30 cellular contexts compared by ENCODE assay signal in genomic region chr2:177051278-177051677, GRCh38.
"Had no signal": no experiment of that assay in that cellular context is flagged by ENCODE, and none has a peak within 500 bp of the region (broad histone marks: within the 10 kb centered on the region; RNA-seq: fewer than 3 reads in every experiment).

No MANE protein-coding gene starts in this region.

- H3K4me1 ChIP-seq: left lung, lower lobe of right lung, pancreas, prostate gland, stomach, testis, thyroid gland, transverse colon, upper lobe of left lung had no signal

- H3K27ac Mint-ChIP-seq: immature natural killer cell; stimulated activated naive B cell treated with anti-CD40 and anti-IgM and Interleukin-4, amounts not matched to agents 10 μg/mL and 1 μg/mL and 100 μg/mL, for 72 hours had no signal

- H3K4me1 Mint-ChIP-seq: immature natural killer cell; naive thymus-derived CD8-positive, alpha-beta T cell; stimulated activated naive B cell treated with anti-CD40 and anti-IgM and Interleukin-4, amounts not matched to agents 10 μg/mL and 1 μg/mL and 100 μg/mL, for 72 hours had no signal

- H3K27ac ChIP-seq: left lung, lower lobe of right lung, pancreas, prostate gland, skin epidermis, stomach, testis, thyroid gland, transverse colon, upper lobe of left lung, vagina had no signal

- ATAC-seq: left colon; left lung; lower lobe of right lung; naive thymus-derived CD8-positive, alpha-beta T cell; pancreas; right cardiac atrium; sciatic nerve; stimulated activated naive B cell treated with anti-CD40 and anti-IgM and Interleukin-4, amounts not matched to agents 10 μg/mL and 1 μg/mL and 100 μg/mL, for 72 hours; stimulated activated naive CD8-positive, alpha-beta T cell treated with anti-CD3 and anti-CD28 coated beads, Interleukin-15, Interleukin-2, amounts not matched to agents 100 U/mL and 50 U/mL, for 24 hours had no signal

- H3K4me3 Mint-ChIP-seq: immature natural killer cell; naive thymus-derived CD8-positive, alpha-beta T cell; nephron; neural crest cell; stimulated activated naive B cell treated with anti-CD40 and anti-IgM and Interleukin-4, amounts not matched to agents 10 μg/mL and 1 μg/mL and 100 μg/mL, for 72 hours had no signal

- H3K9me3 ChIP-seq: left lung, lower lobe of right lung, pancreas, prostate gland, testis, thyroid gland, transverse colon, upper lobe of left lung, vagina had no signal

- H3K36me3 ChIP-seq: left lung, lower lobe of right lung, pancreas, prostate gland, stomach, thyroid gland, transverse colon, upper lobe of left lung, vagina had no signal

- H3K36me3 Mint-ChIP-seq: immature natural killer cell; stimulated activated naive B cell treated with anti-CD40 and anti-IgM and Interleukin-4, amounts not matched to agents 10 μg/mL and 1 μg/mL and 100 μg/mL, for 72 hours had no signal

- H3K9me3 Mint-ChIP-seq: immature natural killer cell had no signal

- H3K27me3 ChIP-seq: left lung, stomach, testis, thyroid gland, transverse colon, upper lobe of left lung, vagina had no signal

- H3K4me3 ChIP-seq: left lung, lower lobe of right lung, pancreas, prostate gland, skin epidermis, stomach, testis, thyroid gland, transverse colon, upper lobe of left lung, vagina had no signal

- DNase-seq: immature natural killer cell; kidney; left colon; left lung; lower lobe of right lung; mammary epithelial cell; mesenchymal stem cell; naive thymus-derived CD8-positive, alpha-beta T cell; nucleus accumbens; pancreas; posterior cingulate gyrus; retina; right cardiac atrium; stimulated activated CD4-positive, alpha-beta T cell treated with anti-CD3 and anti-CD28 coated beads, Interleukin-12 subunit alpha, Interleukin-12 subunit beta, amount 100 ng/mL, for 4 hours; stimulated activated CD4-positive, alpha-beta T cell treated with anti-CD3 and anti-CD28 coated beads, Interleukin-15, amount 100 ng/mL, for 24 hours; stimulated activated CD4-positive, alpha-beta T cell treated with anti-CD3 and anti-CD28 coated beads, Interleukin-2, amount 100 ng/mL, for 24 hours; stimulated activated CD4-positive, alpha-beta T cell treated with anti-CD3 and anti-CD28 coated beads, Interleukin-4, amount 100 ng/mL, for 1 hour; stimulated activated naive B cell treated with anti-CD40 and anti-IgM and Interleukin-4, amounts not matched to agents 10 μg/mL and 1 μg/mL and 100 μg/mL, for 72 hours; stimulated activated naive CD8-positive, alpha-beta T cell treated with anti-CD3 and anti-CD28 coated beads, Interleukin-15, Interleukin-2, amounts not matched to agents 100 U/mL and 50 U/mL, for 24 hours; stomach; testis; thyroid gland; transverse colon; upper lobe of left lung had no signal
